9 cellular contexts compared by ENCODE assay signal in genomic region chr2:196268022-196268421, GRCh38.
A peak's percentile ranks its signal among the peaks of the same experiment; 100 is the strongest.
DNase-seq lines count a peak whose midpoint lies in the region; TF ChIP-seq lines count a peak whose summit lies in the region.
"Had no signal": no experiment of that assay in that cellular context is flagged by ENCODE, and none has a peak within 500 bp of the region (broad histone marks: within the 10 kb centered on the region; RNA-seq: fewer than 3 reads in every experiment).

No MANE protein-coding gene starts in this region.

- no peak overlapping the region for H2AFZ ChIP-seq in smooth muscle cell (ENCODE audit: low read depth)

- H3K79me2 ChIP-seq in smooth muscle cell (ENCODE audit: low read depth), result no peaks in the 10 kb centered on the region

- H3K9me3 ChIP-seq in SK-N-MC (ENCODE audit: low read depth, low read length) (no peaks in the 10 kb centered on the region), smooth muscle cell (replicated peaks; ENCODE audit: low read depth) (no peaks in the 10 kb centered on the region), BE2C (no peaks in the 10 kb centered on the region)

- peak overlapping the region; percentile 24; the same call in 1 of the 2 replicates for H3K4me3 ChIP-seq in SK-N-MC
- no peak overlapping the region for H3K4me3 ChIP-seq in smooth muscle cell
- H3K4me3 ChIP-seq in BE2C (ENCODE audit: low read depth, low read length), result no peak overlapping the region

- H3F3A ChIP-seq in smooth muscle cell (ENCODE audit: low read depth), result peaks cover 6% of the 10 kb centered on the region

- no peaks in the 10 kb centered on the region for H3K27me3 ChIP-seq in smooth muscle cell (ENCODE audit: low read depth)
- no peaks in the 10 kb centered on the region for H3K27me3 ChIP-seq in BE2C

- H3K4me1 Mint-ChIP-seq in T-helper 1 cell treated with Interleukin-12 subunit alpha and Interleukin-12 subunit beta and Interleukin-4 antibody, amounts not matched to agents 30 μg/mL and 1 μg/mL, for 36 hours (ENCODE audit: low read depth), result peaks cover 44% of the 10 kb centered on the region

- TF ChIP-seq CTCF in smooth muscle cell (IDR thresholded peaks at IDR 0.05; ENCODE audit: borderline replicate concordance, insufficient read depth, poor library complexity, severe bottlenecking) (no peak), BE2C (IDR thresholded peaks at IDR 0.05; ENCODE audit: low read depth, low read length) (no peak)

- peak overlapping the region; percentile 14 for H3K4me3 Mint-ChIP-seq in T-helper 1 cell treated with Interleukin-12 subunit alpha and Interleukin-12 subunit beta and Interleukin-4 antibody, amounts not matched to agents 30 μg/mL and 1 μg/mL, for 36 hours

- DNase-seq in T-helper 1 cell (no peak), SK-N-MC (ENCODE audit: low read depth, low spot score) (no peak), epithelial cell of prostate (ENCODE audit: low read depth, low spot score) (no peak), smooth muscle cell (lab: John Stamatoyannopoulos, UW; ENCODE audit: unreplicated experiment) (no peak), AG08396 (ENCODE audit: low spot score) (no peak), BE2C (no peak), HuH-7.5 (ENCODE audit: low spot score) (no peak)
- DNase-seq: 8988T had no signal

- H3K36me3 Mint-ChIP-seq in T-helper 1 cell treated with Interleukin-12 subunit alpha and Interleukin-12 subunit beta and Interleukin-4 antibody, amounts not matched to agents 30 μg/mL and 1 μg/mL, for 36 hours (ENCODE audit: low read depth), result peaks cover 7% of the 10 kb centered on the region

- H3K9ac ChIP-seq in SK-N-MC (ENCODE audit: insufficient read length), result peak overlapping the region; percentile 8
- peak overlapping the region; percentile 7 for H3K9ac ChIP-seq in smooth muscle cell (ENCODE audit: low read depth)

- H3K4me1 ChIP-seq in smooth muscle cell (ENCODE audit: low read depth), result peaks cover 6% of the 10 kb centered on the region
- peaks cover 17% of the 10 kb centered on the region for H3K4me1 ChIP-seq in BE2C

- peak overlapping the region; percentile 74 for H3K27ac ChIP-seq in SK-N-MC
- peak overlapping the region; percentile 72 for H3K27ac ChIP-seq in epithelial cell of prostate
- H3K27ac ChIP-seq in smooth muscle cell (ENCODE audit: low read depth), result peak overlapping the region; percentile 70

- H3K27ac Mint-ChIP-seq in T-helper 1 cell treated with Interleukin-12 subunit alpha and Interleukin-12 subunit beta and Interleukin-4 antibody, amounts not matched to agents 30 μg/mL and 1 μg/mL, for 36 hours, result peak overlapping the region; percentile 7

- no peaks in the 10 kb centered on the region for H3K27me3 Mint-ChIP-seq in T-helper 1 cell treated with Interleukin-12 subunit alpha and Interleukin-12 subunit beta and Interleukin-4 antibody, amounts not matched to agents 30 μg/mL and 1 μg/mL, for 36 hours (ENCODE audit: low read depth)

- WGBS in smooth muscle cell (ENCODE audit: low lambda C conversion rate), result 32% methylated on average over 1 of the region's 1 CpG

- no peaks in the 10 kb centered on the region for H3K9me3 Mint-ChIP-seq in T-helper 1 cell treated with Interleukin-12 subunit alpha and Interleukin-12 subunit beta and Interleukin-4 antibody, amounts not matched to agents 30 μg/mL and 1 μg/mL, for 36 hours

- peak overlapping the region; percentile 31 for H3K4me2 ChIP-seq in smooth muscle cell

- no peaks in the 10 kb centered on the region for H4K20me1 ChIP-seq in smooth muscle cell (ENCODE audit: low read depth)

- no peaks in the 10 kb centered on the region for H3K36me3 ChIP-seq in SK-N-MC (ENCODE audit: insufficient read depth, low read length)
- no peaks in the 10 kb centered on the region for H3K36me3 ChIP-seq in smooth muscle cell (ENCODE audit: low read depth)
- H3K36me3 ChIP-seq in BE2C, result no peaks in the 10 kb centered on the region
